ENCODE assay signal across 19 cellular contexts in the genomic region with DNA sequence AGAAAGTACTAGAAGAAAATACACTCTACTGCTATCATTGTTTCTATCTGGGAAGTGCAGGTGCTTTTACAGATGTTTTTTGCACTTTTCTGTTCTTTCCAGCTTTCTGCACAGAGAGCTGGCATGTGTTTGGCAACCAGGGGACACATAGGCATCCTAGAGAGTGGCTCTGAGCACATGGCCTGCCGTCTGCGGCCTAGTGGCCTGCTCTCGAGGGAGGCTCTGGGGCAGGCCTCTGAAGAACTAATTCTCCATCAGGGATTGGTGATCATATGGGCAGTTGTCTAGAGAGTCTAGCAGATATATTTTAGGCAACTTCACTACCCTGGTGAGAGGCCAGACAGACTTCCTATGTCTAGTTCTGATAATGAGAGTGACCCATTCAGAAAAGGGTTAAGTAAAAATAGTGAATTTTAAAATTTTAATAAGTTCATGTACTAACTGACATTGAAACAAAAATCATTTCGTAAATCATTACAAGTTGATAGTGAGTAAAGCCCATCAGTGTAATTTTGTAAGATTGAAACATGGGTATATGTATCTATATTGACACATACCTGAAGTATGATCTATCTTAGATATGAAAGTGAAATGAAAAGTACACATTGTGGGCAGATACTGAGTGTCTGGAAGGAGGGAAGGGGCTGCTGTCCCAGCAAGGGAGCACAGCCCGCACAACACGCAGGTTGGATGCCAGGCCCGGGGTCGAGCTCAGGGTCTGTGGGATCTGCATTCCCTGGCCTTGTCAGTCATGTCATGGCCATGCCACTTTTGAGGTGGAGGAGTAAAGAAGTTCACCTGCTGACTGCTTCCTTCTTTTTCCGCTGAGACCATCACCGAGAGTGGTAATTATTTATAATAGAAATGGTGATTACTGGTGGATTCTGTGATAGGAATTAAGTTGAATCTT.
"Had no signal": no experiment of that assay in that cellular context is flagged by ENCODE, and none has a peak within 500 bp of the region (broad histone marks: within the 10 kb centered on the region; RNA-seq: fewer than 3 reads in every experiment).

No MANE protein-coding gene starts in this region.

- H3K27ac ChIP-seq: coronary artery, esophagus squamous epithelium, gastroesophageal sphincter, ovary, prostate gland, tibial artery, VCaP had no signal

- H3K9me3 Mint-ChIP-seq: activated naive CD8-positive, alpha-beta T cell treated with anti-CD3 and anti-CD28 coated beads, Interleukin-2, amount 10 ng/mL, durations not matched to agents 7 days and 5 days; memory B cell; natural killer cell treated with Interleukin-12 subunit alpha and Interleukin-12 subunit beta and Interleukin-15 and Interleukin-18, amount 100 ng/mL, for 72 hours; stimulated activated naive CD8-positive, alpha-beta T cell treated with anti-CD3 and anti-CD28 coated beads, Interleukin-15, Interleukin-2, amounts not matched to agents 100 ng/mL and 50 ng/mL, for 24 hours; T-cell; T-helper 2 cell treated with Interferon-gamma antibody and Interleukin-4, amounts not matched to agents 5 μg/mL and 100 μg/mL, for 36 hours had no signal

- DNase-seq: activated CD4-positive, alpha-beta T cell treated with anti-CD3 and anti-CD28 coated beads for 1 hour; activated naive CD8-positive, alpha-beta T cell treated with anti-CD3 and anti-CD28 coated beads, Interleukin-2, amount 10 ng/mL, durations not matched to agents 7 days and 5 days; esophagus squamous epithelium; islet precursor cell; left colon; ovary; stimulated activated CD4-positive, alpha-beta T cell treated with anti-CD3 and anti-CD28 coated beads, Interleukin-2, amount 100 ng/mL, for 48 hours; T-cell; tibial artery had no signal

- H3K4me1 ChIP-seq: esophagus squamous epithelium, prostate gland, tibial artery had no signal

- ATAC-seq: gastroesophageal sphincter, left colon, T-cell had no signal

- H3K36me3 Mint-ChIP-seq: activated naive CD8-positive, alpha-beta T cell treated with anti-CD3 and anti-CD28 coated beads, Interleukin-2, amount 10 ng/mL, durations not matched to agents 7 days and 5 days; memory B cell; natural killer cell treated with Interleukin-12 subunit alpha and Interleukin-12 subunit beta and Interleukin-15 and Interleukin-18, amount 100 ng/mL, for 72 hours; T-cell had no signal

- H3K36me3 ChIP-seq: esophagus squamous epithelium, gastroesophageal sphincter, heart left ventricle, ovary, prostate gland, tibial artery had no signal

- H3K27ac Mint-ChIP-seq: activated naive CD8-positive, alpha-beta T cell treated with anti-CD3 and anti-CD28 coated beads, Interleukin-2, amount 10 ng/mL, durations not matched to agents 7 days and 5 days; memory B cell; stimulated activated naive CD8-positive, alpha-beta T cell treated with anti-CD3 and anti-CD28 coated beads, Interleukin-15, Interleukin-2, amounts not matched to agents 100 ng/mL and 50 ng/mL, for 24 hours; T-cell; T-helper 2 cell treated with Interferon-gamma antibody and Interleukin-4, amounts not matched to agents 5 μg/mL and 100 μg/mL, for 36 hours had no signal

- FAIRE-seq: bronchial epithelial cell had no signal

- H3K4me3 Mint-ChIP-seq: activated naive CD8-positive, alpha-beta T cell treated with anti-CD3 and anti-CD28 coated beads, Interleukin-2, amount 10 ng/mL, durations not matched to agents 7 days and 5 days; memory B cell; natural killer cell treated with Interleukin-12 subunit alpha and Interleukin-12 subunit beta and Interleukin-15 and Interleukin-18, amount 100 ng/mL, for 72 hours; stimulated activated naive CD8-positive, alpha-beta T cell treated with anti-CD3 and anti-CD28 coated beads, Interleukin-15, Interleukin-2, amounts not matched to agents 100 ng/mL and 50 ng/mL, for 24 hours; T-cell; T-helper 2 cell treated with Interferon-gamma antibody and Interleukin-4, amounts not matched to agents 5 μg/mL and 100 μg/mL, for 36 hours had no signal

- H3K9me3 ChIP-seq: esophagus squamous epithelium, gastroesophageal sphincter, heart left ventricle, ovary, prostate gland, tibial artery had no signal

- H3K27me3 ChIP-seq: gastroesophageal sphincter, ovary had no signal

- H3K4me3 ChIP-seq: coronary artery, esophagus squamous epithelium, gastroesophageal sphincter, ovary, prostate gland, tibial artery had no signal
